In the genomic region with DNA sequence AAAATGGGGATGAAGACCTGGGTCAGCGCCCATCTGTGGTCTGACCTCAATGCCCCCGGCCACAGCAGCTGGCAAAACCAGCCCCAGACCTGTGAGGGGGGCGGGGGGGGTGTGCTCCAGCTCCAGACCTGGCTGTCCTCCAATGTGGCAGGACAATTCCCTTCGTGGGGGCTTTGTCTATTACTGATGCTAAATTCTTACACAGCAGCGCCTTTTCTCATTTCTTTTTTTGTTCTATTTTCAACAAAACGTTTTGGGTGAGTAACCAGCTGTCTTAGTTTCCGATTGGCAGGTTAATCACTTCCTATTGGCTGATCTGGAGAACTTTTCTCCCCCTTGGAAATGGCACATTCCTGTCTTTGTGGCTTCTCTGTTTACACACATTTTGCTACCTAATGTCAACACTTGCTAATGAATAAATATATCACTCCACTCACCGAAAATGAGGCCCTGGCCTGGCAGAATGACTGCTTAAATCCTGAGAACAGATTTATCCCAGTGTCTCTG, we compare ENCODE assay signal across 2 cellular contexts.
TF ChIP-seq lines count a peak whose summit lies in the region.

No MANE protein-coding gene starts in this region.

TF ChIP-seq in IMR-90, 13 proteins besides CTCF, POLR2A, EP300 and RAD21 (continued from another document):
- TF ChIP-seq CEBPB (IDR thresholded peaks at IDR 0.05; ENCODE audit: low read depth, low read length) (no peak), CHD1 (IDR thresholded peaks at IDR 0.05; ENCODE audit: low read depth, low read length) (peak; percentile 83; the same call in 1 of the 2 replicates), MAZ (IDR thresholded peaks at IDR 0.05; ENCODE audit: borderline replicate concordance, low read depth, low read length) (no peak; the same call in 1 of the 2 replicates), MXI1 (IDR thresholded peaks at IDR 0.05; ENCODE audit: borderline replicate concordance, low read depth, low read length) (no peak), RCOR1 (IDR thresholded peaks at IDR 0.05; ENCODE audit: insufficient replicate concordance, low read length) (no peak), BHLHE40 (IDR thresholded peaks at IDR 0.05; ENCODE audit: low read depth, low read length) (peak; percentile 67), MAFK (IDR thresholded peaks at IDR 0.05; ENCODE audit: low read depth, low read length) (no peak), RFX5 (IDR thresholded peaks at IDR 0.05; ENCODE audit: low read depth, low read length) (no peak)
- TF ChIP-seq, protein P1, sequence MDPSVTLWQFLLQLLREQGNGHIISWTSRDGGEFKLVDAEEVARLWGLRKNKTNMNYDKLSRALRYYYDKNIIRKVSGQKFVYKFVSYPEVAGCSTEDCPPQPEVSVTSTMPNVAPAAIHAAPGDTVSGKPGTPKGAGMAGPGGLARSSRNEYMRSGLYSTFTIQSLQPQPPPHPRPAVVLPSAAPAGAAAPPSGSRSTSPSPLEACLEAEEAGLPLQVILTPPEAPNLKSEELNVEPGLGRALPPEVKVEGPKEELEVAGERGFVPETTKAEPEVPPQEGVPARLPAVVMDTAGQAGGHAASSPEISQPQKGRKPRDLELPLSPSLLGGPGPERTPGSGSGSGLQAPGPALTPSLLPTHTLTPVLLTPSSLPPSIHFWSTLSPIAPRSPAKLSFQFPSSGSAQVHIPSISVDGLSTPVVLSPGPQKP (IDR thresholded peaks at IDR 0.05; ENCODE audit: borderline replicate concordance, low read depth, low read length) = no peak

TF ChIP-seq in liver, 16 proteins besides CTCF, POLR2A, EP300 and RAD21 (continued from another document):
- TF ChIP-seq FOXA1 (IDR thresholded peaks at IDR 0.05) (peak; percentile 65), SP1 (IDR thresholded peaks at IDR 0.05) (peak; percentile 52), EGR1 (IDR thresholded peaks at IDR 0.05; ENCODE audit: low read depth in 2 of 2) (no peak), HNF4G (IDR thresholded peaks at IDR 0.05) (no peak), TAF1 (conservative IDR thresholded peaks at IDR 0.05) (no peak), YY1 (IDR thresholded peaks at IDR 0.05) (peak; percentile 71), JUND (IDR thresholded peaks at IDR 0.05) (peak in 1 of 2 donors; percentile 29), HNF4A (conservative IDR thresholded peaks at IDR 0.05) (no peak), RXRA (IDR thresholded peaks at IDR 0.05) (peak; percentile 10 to 30), GABPA (IDR thresholded peaks at IDR 0.05 in 1 of 2, conservative IDR thresholded peaks at IDR 0.05 in 1 of 2) (no peak), NR2F2 (IDR thresholded peaks at IDR 0.05) (peak; percentile 20)
- TF ChIP-seq, protein P2, sequence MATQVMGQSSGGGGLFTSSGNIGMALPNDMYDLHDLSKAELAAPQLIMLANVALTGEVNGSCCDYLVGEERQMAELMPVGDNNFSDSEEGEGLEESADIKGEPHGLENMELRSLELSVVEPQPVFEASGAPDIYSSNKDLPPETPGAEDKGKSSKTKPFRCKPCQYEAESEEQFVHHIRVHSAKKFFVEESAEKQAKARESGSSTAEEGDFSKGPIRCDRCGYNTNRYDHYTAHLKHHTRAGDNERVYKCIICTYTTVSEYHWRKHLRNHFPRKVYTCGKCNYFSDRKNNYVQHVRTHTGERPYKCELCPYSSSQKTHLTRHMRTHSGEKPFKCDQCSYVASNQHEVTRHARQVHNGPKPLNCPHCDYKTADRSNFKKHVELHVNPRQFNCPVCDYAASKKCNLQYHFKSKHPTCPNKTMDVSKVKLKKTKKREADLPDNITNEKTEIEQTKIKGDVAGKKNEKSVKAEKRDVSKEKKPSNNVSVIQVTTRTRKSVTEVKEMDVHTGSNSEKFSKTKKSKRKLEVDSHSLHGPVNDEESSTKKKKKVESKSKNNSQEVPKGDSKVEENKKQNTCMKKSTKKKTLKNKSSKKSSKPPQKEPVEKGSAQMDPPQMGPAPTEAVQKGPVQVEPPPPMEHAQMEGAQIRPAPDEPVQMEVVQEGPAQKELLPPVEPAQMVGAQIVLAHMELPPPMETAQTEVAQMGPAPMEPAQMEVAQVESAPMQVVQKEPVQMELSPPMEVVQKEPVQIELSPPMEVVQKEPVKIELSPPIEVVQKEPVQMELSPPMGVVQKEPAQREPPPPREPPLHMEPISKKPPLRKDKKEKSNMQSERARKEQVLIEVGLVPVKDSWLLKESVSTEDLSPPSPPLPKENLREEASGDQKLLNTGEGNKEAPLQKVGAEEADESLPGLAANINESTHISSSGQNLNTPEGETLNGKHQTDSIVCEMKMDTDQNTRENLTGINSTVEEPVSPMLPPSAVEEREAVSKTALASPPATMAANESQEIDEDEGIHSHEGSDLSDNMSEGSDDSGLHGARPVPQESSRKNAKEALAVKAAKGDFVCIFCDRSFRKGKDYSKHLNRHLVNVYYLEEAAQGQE (IDR thresholded peaks at IDR 0.05) = peak; percentile 19
- TF ChIP-seq, protein P3, sequence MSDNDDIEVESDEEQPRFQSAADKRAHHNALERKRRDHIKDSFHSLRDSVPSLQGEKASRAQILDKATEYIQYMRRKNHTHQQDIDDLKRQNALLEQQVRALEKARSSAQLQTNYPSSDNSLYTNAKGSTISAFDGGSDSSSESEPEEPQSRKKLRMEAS (IDR thresholded peaks at IDR 0.05) = peak; percentile 43
- TF ChIP-seq, protein P4, sequence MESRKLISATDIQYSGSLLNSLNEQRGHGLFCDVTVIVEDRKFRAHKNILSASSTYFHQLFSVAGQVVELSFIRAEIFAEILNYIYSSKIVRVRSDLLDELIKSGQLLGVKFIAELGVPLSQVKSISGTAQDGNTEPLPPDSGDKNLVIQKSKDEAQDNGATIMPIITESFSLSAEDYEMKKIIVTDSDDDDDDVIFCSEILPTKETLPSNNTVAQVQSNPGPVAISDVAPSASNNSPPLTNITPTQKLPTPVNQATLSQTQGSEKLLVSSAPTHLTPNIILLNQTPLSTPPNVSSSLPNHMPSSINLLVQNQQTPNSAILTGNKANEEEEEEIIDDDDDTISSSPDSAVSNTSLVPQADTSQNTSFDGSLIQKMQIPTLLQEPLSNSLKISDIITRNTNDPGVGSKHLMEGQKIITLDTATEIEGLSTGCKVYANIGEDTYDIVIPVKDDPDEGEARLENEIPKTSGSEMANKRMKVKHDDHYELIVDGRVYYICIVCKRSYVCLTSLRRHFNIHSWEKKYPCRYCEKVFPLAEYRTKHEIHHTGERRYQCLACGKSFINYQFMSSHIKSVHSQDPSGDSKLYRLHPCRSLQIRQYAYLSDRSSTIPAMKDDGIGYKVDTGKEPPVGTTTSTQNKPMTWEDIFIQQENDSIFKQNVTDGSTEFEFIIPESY (IDR thresholded peaks at IDR 0.05) = peak; percentile 32
- TF ChIP-seq, protein P5, sequence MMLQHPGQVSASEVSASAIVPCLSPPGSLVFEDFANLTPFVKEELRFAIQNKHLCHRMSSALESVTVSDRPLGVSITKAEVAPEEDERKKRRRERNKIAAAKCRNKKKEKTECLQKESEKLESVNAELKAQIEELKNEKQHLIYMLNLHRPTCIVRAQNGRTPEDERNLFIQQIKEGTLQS (IDR thresholded peaks at IDR 0.05) = no peak
TF ChIP-seq in liver: peak in this region for 10.
